Comparison of ENCODE assay signal across 19 cellular contexts in genomic region chr13:112350300-112350699, GRCh38. TPM values are rescaled to one million over a fixed set of nuclear protein-coding genes. Genes with fewer than 3 reads are reported as not detected.
DNase-seq lines count a peak whose midpoint lies in the region; ATAC-seq and TF ChIP-seq lines count a peak whose summit lies in the region.
"Had no signal": no experiment of that assay in that cellular context is flagged by ENCODE, and none has a peak within 500 bp of the region (broad histone marks: within the 10 kb centered on the region; RNA-seq: fewer than 3 reads in every experiment).

No MANE protein-coding gene starts in this region.

- 54 to 61% methylated on average over 11 of the region's 11 CpGs for WGBS in heart right ventricle, 2 donors

- H3K4me1 Mint-ChIP-seq in stimulated activated effector memory CD8-positive, alpha-beta T cell treated with anti-CD3 and anti-CD28 coated beads, Interleukin-12 subunit alpha, Interleukin-12 subunit beta, amount 100 ng/mL, for 72 hours: no peaks in the 10 kb centered on the region
- H3K4me1 Mint-ChIP-seq: CD14-positive monocyte had no signal

- H3K27ac ChIP-seq in HEK293 (ENCODE audit: extremely low read depth, low read depth, low read length) (no peak overlapping the region), coronary artery (no peak overlapping the region), heart right ventricle (no peak overlapping the region)
- H3K27ac ChIP-seq: A549 had no signal

- no peak overlapping the region for H3K27ac Mint-ChIP-seq in stimulated activated effector memory CD8-positive, alpha-beta T cell treated with anti-CD3 and anti-CD28 coated beads, Interleukin-12 subunit alpha, Interleukin-12 subunit beta, amount 100 ng/mL, for 72 hours
- H3K27ac Mint-ChIP-seq: CD14-positive monocyte; CD8-positive, alpha-beta T cell; GM23338; IgD-negative memory B cell had no signal

- TF ChIP-seq CTCF in HEK293 (tag by site-specific recombination; IDR thresholded peaks at IDR 0.05) (no peak), coronary artery (IDR thresholded peaks at IDR 0.05) (no peak), heart right ventricle (IDR thresholded peaks at IDR 0.05) (no peak)

- CTCF ChIA-PET in HEK293 (lab: Yijun Ruan, JAX): no interaction called here

- H3K27me3 ChIP-seq in heart right ventricle: peaks cover 6 to 86% (median 52%) of the 10 kb centered on the region in 7 donors

- POLR2A ChIA-PET in HEK293 (lab: Yijun Ruan, JAX): no interaction called here

- intact Hi-C loops in heart right ventricle (cut with DNase I): no loop called here

- peak; percentile 25 for ATAC-seq in stimulated activated effector memory CD8-positive, alpha-beta T cell treated with anti-CD3 and anti-CD28 coated beads, Interleukin-12 subunit alpha, Interleukin-12 subunit beta, amount 100 ng/mL, for 72 hours
- ATAC-seq in heart right ventricle: no peak
- ATAC-seq in HG02973 (IDR thresholded peaks at IDR 0.05; ENCODE audit: unreplicated experiment): no peak
- ATAC-seq in GM21619 (IDR thresholded peaks at IDR 0.05; ENCODE audit: unreplicated experiment): no peak
- ATAC-seq: A549; CD8-positive, alpha-beta T cell; GM23338 had no signal

- no peak overlapping the region for H3K4me3 Mint-ChIP-seq in stimulated activated effector memory CD8-positive, alpha-beta T cell treated with anti-CD3 and anti-CD28 coated beads, Interleukin-12 subunit alpha, Interleukin-12 subunit beta, amount 100 ng/mL, for 72 hours
- H3K4me3 Mint-ChIP-seq: CD14-positive monocyte; CD8-positive, alpha-beta T cell; GM23338; IgD-negative memory B cell had no signal

- H3K36me3 Mint-ChIP-seq in stimulated activated effector memory CD8-positive, alpha-beta T cell treated with anti-CD3 and anti-CD28 coated beads, Interleukin-12 subunit alpha, Interleukin-12 subunit beta, amount 100 ng/mL, for 72 hours: no peaks in the 10 kb centered on the region
- H3K36me3 Mint-ChIP-seq: CD14-positive monocyte; CD8-positive, alpha-beta T cell; IgD-negative memory B cell had no signal

- no peaks in the 10 kb centered on the region for H3K9me3 Mint-ChIP-seq in stimulated activated effector memory CD8-positive, alpha-beta T cell treated with anti-CD3 and anti-CD28 coated beads, Interleukin-12 subunit alpha, Interleukin-12 subunit beta, amount 100 ng/mL, for 72 hours
- H3K9me3 Mint-ChIP-seq: CD8-positive, alpha-beta T cell; GM23338 had no signal

- H3K36me3 ChIP-seq in HEK293 (ENCODE audit: control insufficient read depth in 2 of 2, insufficient read depth in 1 of 2, low read length in 2 of 2) (no peaks in the 10 kb centered on the region), heart right ventricle (no peaks in the 10 kb centered on the region)

- DNase-seq in coronary artery (ENCODE audit: low spot score): peak; percentile 58
- DNase-seq in mesenteric fat pad (ENCODE audit: low spot score): peak; percentile 85
- no peak for DNase-seq in stimulated activated effector memory CD8-positive, alpha-beta T cell treated with anti-CD3 and anti-CD28 coated beads, Interleukin-12 subunit alpha, Interleukin-12 subunit beta, amount 100 ng/mL, for 72 hours (ENCODE audit: low spot score in 2 of 2)
- no peak for DNase-seq in heart right ventricle
- DNase-seq in activated naive CD4-positive, alpha-beta T cell treated with anti-CD3 and anti-CD28 coated beads, Interleukin-2, amount 50 U/mL, for 16 hours: no peak
- DNase-seq: CD8-positive, alpha-beta T cell; COR-L47; DMS153; H9 had no signal

- no peaks in the 10 kb centered on the region for H3K9me3 ChIP-seq in HEK293 (ENCODE audit: control insufficient read depth, insufficient read depth, low read depth, low read length)
- no peaks in the 10 kb centered on the region for H3K9me3 ChIP-seq in heart right ventricle
- H3K9me3 ChIP-seq: A549 had no signal

- H3K4me3 ChIP-seq in HEK293 (ENCODE audit: low read depth, low read length) (no peak overlapping the region), coronary artery (no peak overlapping the region), heart right ventricle (no peak overlapping the region)
- H3K4me3 ChIP-seq: A549, GM23338 had no signal

- H3K4me1 ChIP-seq in HEK293 (ENCODE audit: control insufficient read depth, insufficient read depth, low read length) (peaks cover 14% of the 10 kb centered on the region), heart right ventricle (no peaks in the 10 kb centered on the region)
- H3K4me1 ChIP-seq: A549 had no signal

TF ChIP-seq in HEK293, 187 proteins besides CTCF, POLR2A, EP300 and RAD21:
- no peak for TF ChIP-seq ZNF404 (tag by site-specific recombination; IDR thresholded peaks at IDR 0.05)
- TF ChIP-seq ZNF10 (tag by site-specific recombination; IDR thresholded peaks at IDR 0.05): no peak
- TF ChIP-seq ZIC2 (tag by site-specific recombination; IDR thresholded peaks at IDR 0.05): peak; percentile 78

RNA-seq across cellular contexts. Expression of gene SPACA7, which starts 25.9 kb away (rescaled TPM):
- total RNA-seq in mesenteric fat pad (not detected), heart right ventricle (not detected)
- not detected for polyA plus RNA-seq in heart right ventricle
- total RNA-seq: CD8-positive, alpha-beta T cell; GM23338; H9; HT1080 had no signal
- polyA plus RNA-seq: A549, AG04450, BJ, CD14-positive monocyte, GM23338, IgD-negative memory B cell had no signal

Comparison
In these comparisons a context has a peak if more than half of its experiments do, and no peak if none do; other contexts are left out.
1. DNase-seq: peak in coronary artery (single experiment) and mesenteric fat pad (single experiment); none in stimulated activated effector memory CD8-positive, alpha-beta T cell treated with anti-CD3 and anti-CD28 coated beads, Interleukin-12 subunit alpha, Interleukin-12 subunit beta, amount 100 ng/mL, for 72 hours (0 of 2), heart right ventricle (0 of 2) and activated naive CD4-positive, alpha-beta T cell treated with anti-CD3 and anti-CD28 coated beads, Interleukin-2, amount 50 U/mL, for 16 hours (single experiment).